ENCODE assay signal across 1 cellular context in the genomic region with DNA sequence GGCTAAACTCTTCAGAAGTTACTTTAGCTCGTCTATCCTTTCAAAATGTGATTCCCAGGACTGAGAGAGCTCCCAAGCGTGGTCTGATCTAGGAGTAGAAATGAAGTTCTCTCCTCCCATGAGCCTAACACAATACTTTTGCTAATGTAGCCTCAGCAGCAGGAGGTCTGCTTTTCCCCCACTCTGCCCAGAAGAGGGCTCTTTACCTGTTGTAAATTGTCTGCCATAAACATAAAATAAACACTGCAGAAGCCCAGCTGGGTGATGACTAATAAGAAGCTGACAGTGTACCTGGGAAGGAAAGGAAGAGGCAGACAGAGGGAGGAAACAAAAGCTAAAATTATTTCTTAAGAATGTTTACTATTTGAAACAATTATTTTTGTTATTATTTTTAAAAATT.
TF ChIP-seq lines count a peak whose summit lies in the region.

No MANE protein-coding gene starts in this region.

TF ChIP-seq in GM12878, 131 proteins besides CTCF, POLR2A, EP300 and RAD21:
- TF ChIP-seq PRDM15 (CRISPR knock-in tag; IDR thresholded peaks at IDR 0.05) (no peak), SUZ12 (IDR thresholded peaks at IDR 0.05; ENCODE audit: unreplicated experiment) (no peak), ZNF622 (IDR thresholded peaks at IDR 0.05) (no peak), NR2C2 (IDR thresholded peaks at IDR 0.05; ENCODE audit: borderline replicate concordance, control insufficient read depth, insufficient read length, low read depth) (no peak), JUNB (IDR thresholded peaks at IDR 0.05) (peak; percentile 14; the same call in 1 of the 2 replicates), STAT1 (conservative IDR thresholded peaks at IDR 0.05) (no peak)
- TF ChIP-seq, protein P1, sequence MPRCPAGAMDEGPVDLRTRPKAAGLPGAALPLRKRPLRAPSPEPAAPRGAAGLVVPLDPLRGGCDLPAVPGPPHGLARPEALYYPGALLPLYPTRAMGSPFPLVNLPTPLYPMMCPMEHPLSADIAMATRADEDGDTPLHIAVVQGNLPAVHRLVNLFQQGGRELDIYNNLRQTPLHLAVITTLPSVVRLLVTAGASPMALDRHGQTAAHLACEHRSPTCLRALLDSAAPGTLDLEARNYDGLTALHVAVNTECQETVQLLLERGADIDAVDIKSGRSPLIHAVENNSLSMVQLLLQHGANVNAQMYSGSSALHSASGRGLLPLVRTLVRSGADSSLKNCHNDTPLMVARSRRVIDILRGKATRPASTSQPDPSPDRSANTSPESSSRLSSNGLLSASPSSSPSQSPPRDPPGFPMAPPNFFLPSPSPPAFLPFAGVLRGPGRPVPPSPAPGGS (IDR thresholded peaks at IDR 0.05; ENCODE audit: borderline replicate concordance, insufficient read depth, low read depth, low read length, poor library complexity, severe bottlenecking): no peak
